ENCODE assay signal across 9 cellular contexts in the genomic region with DNA sequence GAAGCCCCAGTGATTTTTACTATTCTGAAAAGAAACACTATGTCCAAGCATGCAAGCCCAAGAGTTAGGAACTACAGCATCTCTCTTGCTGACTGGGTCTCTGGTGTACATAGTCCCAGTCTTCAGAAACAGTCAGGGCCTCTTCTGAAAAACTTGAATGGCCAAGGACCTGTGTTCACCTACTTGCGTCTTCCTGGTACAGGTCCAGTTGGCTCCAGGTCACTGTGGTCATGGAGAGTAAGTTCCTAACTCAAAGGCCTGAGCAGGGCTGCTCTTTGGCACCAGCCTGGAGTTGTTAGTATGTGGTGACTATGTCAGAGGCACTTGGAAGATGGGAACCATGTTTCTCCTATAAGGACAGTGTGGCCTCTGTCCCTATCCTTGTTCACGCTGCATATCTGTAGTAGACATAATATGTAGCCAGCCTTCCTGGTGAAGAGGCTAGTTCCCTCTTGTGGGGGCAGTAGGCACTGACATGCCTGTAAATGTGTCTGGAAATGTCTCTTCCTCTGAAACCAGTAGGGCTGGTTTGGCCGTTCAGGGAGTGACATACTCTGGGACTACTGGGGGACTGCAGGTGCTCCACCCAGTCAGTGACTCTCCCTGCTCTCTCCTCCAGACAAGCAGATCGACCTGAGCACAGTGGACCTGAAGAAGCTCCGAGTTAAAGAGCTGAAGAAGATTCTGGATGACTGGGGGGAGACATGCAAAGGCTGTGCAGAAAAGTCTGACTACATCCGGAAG. TPM values are rescaled to one million over a fixed set of nuclear protein-coding genes. Genes with fewer than 3 reads are reported as not detected.
DNase-seq lines count a peak whose midpoint lies in the region; ATAC-seq and TF ChIP-seq lines count a peak whose summit lies in the region.
"Had no signal": no experiment of that assay in that cellular context is flagged by ENCODE, and none has a peak within 500 bp of the region (broad histone marks: within the 10 kb centered on the region; RNA-seq: fewer than 3 reads in every experiment).

No MANE protein-coding gene starts in this region.

- no peak overlapping the region for H3K4me3 Mint-ChIP-seq in activated CD4-positive, alpha-beta memory T cell treated with anti-CD3 and anti-CD28 coated beads for 36 hours

- H3K9me3 ChIP-seq in HCT116 (ENCODE audit: control insufficient read depth in 1 of 2, insufficient read depth in 1 of 2, low read depth in 1 of 2, low read length in 2 of 2) = peaks cover 0 to 14% of the 10 kb centered on the region in 2 experiments; a peak in 1 of 4 replicates

- H3K9me3 Mint-ChIP-seq in activated CD4-positive, alpha-beta memory T cell treated with anti-CD3 and anti-CD28 coated beads for 36 hours = no peaks in the 10 kb centered on the region
- H3K9me3 Mint-ChIP-seq: activated B cell treated with CpG ODN at 0.5 μM for 24 hours had no signal

- H3K9me2 ChIP-seq in HCT116 (ENCODE audit: insufficient read depth) = no peaks in the 10 kb centered on the region

- H3K4me1 ChIP-seq in HCT116 (ENCODE audit: control insufficient read depth in 1 of 2, insufficient read depth in 2 of 2, low read length in 2 of 2) = peaks cover 23 to 52% of the 10 kb centered on the region in 2 experiments; a peak in 3 of 4 replicates

- CTCF ChIA-PET in HCT116 (lab: Charles Lee) = interaction anchor here (1.6 to 2.5 kb wide), 3 partner anchors 294 to 772 kb away, joined by 5 to 10 read pairs (median 10); a partner anchor contains a TSS
- CTCF ChIA-PET in activated CD4-positive, alpha-beta memory T cell treated with anti-CD3 and anti-CD28 coated beads for 36 hours (lab: Charles Lee) = interaction anchor here (0.7 to 2.6 kb wide), 22 partner anchors 8 to 819 kb away, joined by 3 to 22 read pairs (median 4); a partner anchor contains a TSS

- H4K20me1 ChIP-seq in HCT116 (ENCODE audit: insufficient read depth) = no peaks in the 10 kb centered on the region

- DNase-seq in AML-193 (lab: John Stamatoyannopoulos, UW) (peak; percentile 20 to 33), HCT116 (ENCODE audit: low read depth, low spot score) (peak; percentile 26), kidney epithelial cell (ENCODE audit: low read depth) (peak; percentile 25), NCI-H2081 treated with DMSO at 0.1 percent for 48 hours (lab: John Stamatoyannopoulos, UW) (no peak)
- no peak for DNase-seq in activated CD4-positive, alpha-beta memory T cell treated with anti-CD3 and anti-CD28 coated beads for 36 hours
- DNase-seq in stimulated activated CD4-positive, alpha-beta T cell treated with anti-CD3 and anti-CD28 coated beads, Interleukin-2, amount 100 ng/mL, for 48 hours = no peak
- DNase-seq in stimulated activated CD4-positive, alpha-beta T cell treated with anti-CD3 and anti-CD28 coated beads, Interleukin-12 subunit alpha, Interleukin-12 subunit beta, amount 100 ng/mL, for 4 hours = no peak

- H2AFZ ChIP-seq in HCT116 (ENCODE audit: low read depth, low read length, poor library complexity, severe bottlenecking) = no peak overlapping the region

- H3K4me1 Mint-ChIP-seq in activated CD4-positive, alpha-beta memory T cell treated with anti-CD3 and anti-CD28 coated beads for 36 hours (ENCODE audit: low read depth) = peaks cover 67% of the 10 kb centered on the region

- H3K79me2 ChIP-seq in HCT116 (ENCODE audit: insufficient read depth, low read length) = peaks cover 57% of the 10 kb centered on the region

- H3K27ac Mint-ChIP-seq in activated CD4-positive, alpha-beta memory T cell treated with anti-CD3 and anti-CD28 coated beads for 36 hours = peak overlapping the region; percentile 65

- no TSS peak for BruUV-seq in HCT116 (replicated peaks; lab: Mats Ljungman, UMichigan)

- intact Hi-C loops in HCT116 (cut with micrococcal nuclease) = loop anchor here (5.0 to 10.0 kb wide), 4 partner anchors 114 to 1034 kb away; a partner anchor contains a TSS
- intact Hi-C loops in activated CD4-positive, alpha-beta memory T cell treated with anti-CD3 and anti-CD28 coated beads for 36 hours (cut with micrococcal nuclease) = loop anchor here (1.0 kb wide), 1 partner anchor 46 kb away; no protein-coding TSS in a partner anchor

- TF ChIP-seq POLR2A in HCT116 (IDR thresholded peaks at IDR 0.05; ENCODE audit: borderline replicate concordance, extremely low read depth, insufficient read depth, insufficient read length) = no peak

- RAD21 ChIA-PET in HCT116 (lab: Charles Lee; ENCODE audit: low non-redundant PET in 1 of 2, low total read pairs in 2 of 2, uncharacterized antibody in 2 of 2, unreplicated experiment in 2 of 2) = no interaction called here

- no peak overlapping the region for H3K4me2 ChIP-seq in HCT116 (ENCODE audit: low read length)

- H3K27ac ChIP-seq in HCT116 (ENCODE audit: low read depth, low read length) = 0 out of 2 replicates have a peak overlapping the region, but pooled peaks have one; percentile 15

- H3K36me3 Mint-ChIP-seq in activated CD4-positive, alpha-beta memory T cell treated with anti-CD3 and anti-CD28 coated beads for 36 hours = peaks cover 41% of the 10 kb centered on the region

- ATAC-seq in HCT116 (no peak), GM18520 (IDR thresholded peaks at IDR 0.05; ENCODE audit: unreplicated experiment) (no peak)

- TF ChIP-seq CTCF in HCT116 (IDR thresholded peaks at IDR 0.05 in 2 of 3, conservative IDR thresholded peaks at IDR 0.05 in 1 of 3; ENCODE audit: borderline replicate concordance in 1 of 3, insufficient read depth in 1 of 3, low read depth in 2 of 3, low read length in 2 of 3) (peak in 2 of 3 experiments; percentile 30 to 42; a peak in 3 of 6 replicates), kidney epithelial cell (IDR thresholded peaks at IDR 0.05; ENCODE audit: insufficient read depth, low read length, poor library complexity, severe bottlenecking) (peak; percentile 29)

- H3K36me3 ChIP-seq in HCT116 (ENCODE audit: control insufficient read depth in 1 of 2, insufficient read depth in 2 of 2, low read length in 2 of 2) (peaks cover under 1 to 52% of the 10 kb centered on the region in 2 experiments; a peak in 3 of 4 replicates), kidney epithelial cell (ENCODE audit: control insufficient read depth, insufficient read depth, low read length) (peaks cover 11% of the 10 kb centered on the region)

- H3K9ac ChIP-seq in HCT116 (ENCODE audit: low read length) = no peak overlapping the region

- no peak for TF ChIP-seq RAD21 in HCT116 (IDR thresholded peaks at IDR 0.05; ENCODE audit: low read depth)

- H3K4me3 ChIP-seq in HCT116 (replicated peaks in 1 of 2; ENCODE audit: low read depth in 1 of 2, low read length in 2 of 2) (no peak overlapping the region), kidney epithelial cell (ENCODE audit: low read depth, low read length) (no peak overlapping the region)

- POLR2A ChIA-PET in HCT116 (lab: Charles Lee) = interaction anchor here (0.6 kb wide), 1 partner anchor 46 kb away, joined by 3 read pairs; no protein-coding TSS in a partner anchor
- POLR2A ChIA-PET in activated CD4-positive, alpha-beta memory T cell treated with anti-CD3 and anti-CD28 coated beads for 36 hours (lab: Charles Lee) = interaction anchor here (2.1 kb wide), 1 partner anchor 111 kb away, joined by 10 read pairs; a partner anchor contains a TSS

- no peaks in the 10 kb centered on the region for H3K27me3 ChIP-seq in HCT116 (ENCODE audit: insufficient read depth, low read length)
- no peaks in the 10 kb centered on the region for H3K27me3 ChIP-seq in kidney epithelial cell (ENCODE audit: control insufficient read depth, insufficient read depth, low read length)

- H3K27me3 Mint-ChIP-seq in activated CD4-positive, alpha-beta memory T cell treated with anti-CD3 and anti-CD28 coated beads for 36 hours = no peaks in the 10 kb centered on the region
- H3K27me3 Mint-ChIP-seq: activated B cell treated with CpG ODN at 0.5 μM for 24 hours had no signal

TF ChIP-seq in HCT116, 20 proteins besides CTCF, POLR2A, EP300 and RAD21 (continues in another document):
- TF ChIP-seq EZH2 (IDR thresholded peaks at IDR 0.05) = no peak
- no peak for TF ChIP-seq YY1 (IDR thresholded peaks at IDR 0.05; ENCODE audit: extremely low read depth, insufficient replicate concordance, low read depth, low read length)
- TF ChIP-seq, protein P1, sequence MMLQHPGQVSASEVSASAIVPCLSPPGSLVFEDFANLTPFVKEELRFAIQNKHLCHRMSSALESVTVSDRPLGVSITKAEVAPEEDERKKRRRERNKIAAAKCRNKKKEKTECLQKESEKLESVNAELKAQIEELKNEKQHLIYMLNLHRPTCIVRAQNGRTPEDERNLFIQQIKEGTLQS (IDR thresholded peaks at IDR 0.05) = no peak
- TF ChIP-seq SRF (IDR thresholded peaks at IDR 0.05; ENCODE audit: low read depth) = no peak
- TF ChIP-seq TCF7L2 (IDR thresholded peaks at IDR 0.05; ENCODE audit: borderline replicate concordance, extremely low read depth, insufficient read depth, insufficient read length) = no peak

RNA-seq across cellular contexts. Expression of a gene that starts 2.6 kb away (rescaled TPM):
- total RNA-seq in HCT116 (2021; ENCODE audit: unreplicated experiment) (24.1 TPM), kidney epithelial cell (32.6 and 38.1 TPM in 2 replicates)
- 15.6 and 15.8 TPM in 2 replicates for polyA plus RNA-seq in HCT116 (2012)
- total RNA-seq in activated CD4-positive, alpha-beta memory T cell treated with anti-CD3 and anti-CD28 coated beads for 36 hours = 10 to 100 TPM; 19.0 to 19.4 TPM

RNA-seq across cellular contexts. Expression of a gene that starts 3.4 kb away (rescaled TPM):
- total RNA-seq in HCT116 (2021; ENCODE audit: unreplicated experiment) (132 TPM), kidney epithelial cell (115 and 133 TPM in 2 replicates)
- polyA plus RNA-seq in HCT116 (2012) = 95.1 and 99.2 TPM in 2 replicates
- total RNA-seq in activated CD4-positive, alpha-beta memory T cell treated with anti-CD3 and anti-CD28 coated beads for 36 hours = 100 to 1,000 TPM; 151 to 162 TPM

Comparison
In these comparisons a context has a peak if more than half of its experiments do, and no peak if none do; other contexts are left out.
1. DNase-seq: peak in AML-193 (2 of 2), HCT116 (single experiment) and kidney epithelial cell (single experiment); none in activated CD4-positive, alpha-beta memory T cell treated with anti-CD3 and anti-CD28 coated beads for 36 hours (single experiment), stimulated activated CD4-positive, alpha-beta T cell treated with anti-CD3 and anti-CD28 coated beads, Interleukin-2, amount 100 ng/mL, for 48 hours (0 of 2), stimulated activated CD4-positive, alpha-beta T cell treated with anti-CD3 and anti-CD28 coated beads, Interleukin-12 subunit alpha, Interleukin-12 subunit beta, amount 100 ng/mL, for 4 hours (single experiment) and NCI-H2081 treated with DMSO at 0.1 percent for 48 hours (single experiment).